In genomic region chr11:3796346-3796745, GRCh38 we compare ENCODE assay signal across 8 cellular contexts. TPM values are rescaled to one million over a fixed set of nuclear protein-coding genes. Genes with fewer than 3 reads are reported as not detected.
DNase-seq lines count a peak whose midpoint lies in the region; ATAC-seq and TF ChIP-seq lines count a peak whose summit lies in the region.

No MANE protein-coding gene starts in this region.

- H2AK5ac ChIP-seq in trophoblast cell (ENCODE audit: low read length), result no peak overlapping the region

- peak overlapping the region; percentile 99 for H3K4ac ChIP-seq in trophoblast cell (ENCODE audit: low read depth, low read length)

- no peak overlapping the region for H2BK120ac ChIP-seq in trophoblast cell (ENCODE audit: insufficient read depth, low read length, poor library complexity)

- H2AFZ ChIP-seq in PC-9 (no peak overlapping the region), trophoblast cell (ENCODE audit: insufficient read depth, low read length, poor library complexity) (no peak overlapping the region)

- intact Hi-C loops in PC-9 (cut with micrococcal nuclease; ENCODE audit: unreplicated experiment), result no loop called here

- peaks cover 17% of the 10 kb centered on the region for H3K4me1 ChIP-seq in PC-9 (replicated peaks; ENCODE audit: insufficient read depth)
- no peaks in the 10 kb centered on the region for H3K4me1 ChIP-seq in esophagus (ENCODE audit: control insufficient read depth in 2 of 2, insufficient read depth in 2 of 2, low read length in 1 of 2)
- peaks cover 0 to 2% of the 10 kb centered on the region in 2 experiments for H3K4me1 ChIP-seq in trophoblast cell (ENCODE audit: control insufficient read depth in 1 of 2, insufficient read depth in 2 of 2, low read length in 2 of 2)

- no peaks in the 10 kb centered on the region; the same call in 1 of the 2 replicates for H3F3A ChIP-seq in PC-9 (ENCODE audit: insufficient read depth, low read depth)

- peaks cover 29% of the 10 kb centered on the region for H4K20me1 ChIP-seq in PC-9 (ENCODE audit: insufficient read depth)

- BruUV-seq in PC-9 (replicated peaks; lab: Mats Ljungman, UMichigan), result no TSS peak

- H4K12ac ChIP-seq in trophoblast cell (ENCODE audit: low read depth, low read length), result no peak overlapping the region

- H3K27me3 ChIP-seq in GM06990 (replicated peaks; ENCODE audit: control insufficient read depth, insufficient read depth, low read length) (no peaks in the 10 kb centered on the region), PC-9 (ENCODE audit: insufficient read depth, low read depth) (no peaks in the 10 kb centered on the region), esophagus (ENCODE audit: control insufficient read depth in 1 of 2, insufficient read depth in 2 of 2, low read length in 2 of 2) (no peaks in the 10 kb centered on the region), trophoblast cell (ENCODE audit: insufficient read depth, low read length) (no peaks in the 10 kb centered on the region)

- ATAC-seq in HG03095 (IDR thresholded peaks at IDR 0.05; ENCODE audit: unreplicated experiment) (no peak), esophagus mucosa (no peak)

- no peak overlapping the region for H3K9ac ChIP-seq in trophoblast cell (ENCODE audit: low read length)

- no peaks in the 10 kb centered on the region for H3K9me3 ChIP-seq in PC-9 (ENCODE audit: insufficient read depth, low read depth)
- no peaks in the 10 kb centered on the region for H3K9me3 ChIP-seq in esophagus (ENCODE audit: control insufficient read depth in 2 of 2, insufficient read depth in 1 of 2, low read depth in 1 of 2, low read length in 1 of 2)
- H3K9me3 ChIP-seq in trophoblast cell (ENCODE audit: insufficient read depth, low read depth, low read length), result no peaks in the 10 kb centered on the region

- no peaks in the 10 kb centered on the region for H3K9me2 ChIP-seq in PC-9 (ENCODE audit: insufficient read depth)

- CTCF ChIA-PET in PC-9 (lab: Charles Lee), result interaction anchor here (0.6 kb wide), 1 partner anchor 59 kb away, joined by 3 read pairs; no protein-coding TSS in a partner anchor
- CTCF ChIA-PET in GM10248 (lab: Yijun Ruan, JAX), result interaction anchor here (1.5 to 3.0 kb wide), 4 partner anchors 11 to 276 kb away, joined by 7 to 13 read pairs (median 8); partner anchors contain the start of gene PGAP2

- H3K27ac ChIP-seq in PC-9, result no peak overlapping the region
- peak overlapping the region in 1 of 2 donors; percentile 62 for H3K27ac ChIP-seq in esophagus (ENCODE audit: low read depth in 2 of 2, low read length in 1 of 2)
- H3K27ac ChIP-seq in trophoblast cell (ENCODE audit: low read depth, low read length), result no peak overlapping the region

- H3K79me2 ChIP-seq in PC-9 (ENCODE audit: low read depth) (peaks cover 59% of the 10 kb centered on the region), trophoblast cell (ENCODE audit: control insufficient read depth, insufficient read depth, low read length, poor library complexity) (peaks cover 14% of the 10 kb centered on the region)

- TF ChIP-seq CTCF in GM06990 (IDR thresholded peaks at IDR 0.05; ENCODE audit: insufficient read depth, low read length, poor library complexity, severe bottlenecking), result no peak
- TF ChIP-seq CTCF in PC-9 (conservative IDR thresholded peaks at IDR 0.05), result no peak
- no peak for TF ChIP-seq CTCF in GM10248 (IDR thresholded peaks at IDR 0.05; ENCODE audit: control extremely low read depth, extremely low read depth, low read depth, missing control alignments)

- H3K4me2 ChIP-seq in PC-9, result peak overlapping the region; percentile 94
- H3K4me2 ChIP-seq in trophoblast cell (ENCODE audit: low read length), result peak overlapping the region; percentile 62

- H3K23ac ChIP-seq in trophoblast cell (ENCODE audit: low read length), result no peak overlapping the region

- no peak overlapping the region for H2BK5ac ChIP-seq in trophoblast cell (ENCODE audit: low read depth, low read length, poor library complexity)

- no peak overlapping the region for H4K91ac ChIP-seq in trophoblast cell (ENCODE audit: low read depth, low read length)

- H2BK12ac ChIP-seq in trophoblast cell (ENCODE audit: low read length), result no peak overlapping the region

- H3K18ac ChIP-seq in trophoblast cell (ENCODE audit: low read length), result no peak overlapping the region

- 8 to 9% methylated on average over 14 of the region's 14 CpGs for WGBS in esophagus, 2 donors
- no CpG with 5 or more reads among the region's 14 CpGs for WGBS in trophoblast cell (ENCODE audit: extremely low coverage, insufficient coverage, insufficient read length)

- peaks cover 10% of the 10 kb centered on the region for H3K79me1 ChIP-seq in trophoblast cell (ENCODE audit: low read length)

- no peak overlapping the region for H3K14ac ChIP-seq in trophoblast cell (ENCODE audit: low read length)

- DNase-seq in GM06990 (ENCODE audit: extremely low read depth, insufficient read length), result no peak
- DNase-seq in PC-9, result no peak
- no peak for DNase-seq in trophoblast cell
- no peak for DNase-seq in NCI-H2196 treated with DMSO at 0.1 percent for 48 hours (lab: John Stamatoyannopoulos, UW; ENCODE audit: unreplicated experiment)
- no peak for DNase-seq in GM10248 (ENCODE audit: extremely low spot score)

- no peaks in the 10 kb centered on the region for H3K36me3 ChIP-seq in GM06990 (ENCODE audit: control insufficient read depth, insufficient read depth, low read length)
- H3K36me3 ChIP-seq in PC-9 (ENCODE audit: low read depth), result peaks cover 6% of the 10 kb centered on the region; the same call in 1 of the 2 replicates
- peaks cover 3 to 12% of the 10 kb centered on the region in 2 donors for H3K36me3 ChIP-seq in esophagus (ENCODE audit: control insufficient read depth in 2 of 2, insufficient read depth in 2 of 2, low read length in 1 of 2)
- peaks cover 18 to 20% of the 10 kb centered on the region in 2 experiments for H3K36me3 ChIP-seq in trophoblast cell (ENCODE audit: control insufficient read depth in 1 of 2, insufficient read depth in 2 of 2, low read length in 2 of 2)

- H3K4me3 ChIP-seq in GM06990 (replicated peaks; ENCODE audit: low read depth, low read length), result peak overlapping the region; percentile 83
- H3K4me3 ChIP-seq in PC-9, result peak overlapping the region; percentile 86
- peak overlapping the region; percentile 74 to 95 for H3K4me3 ChIP-seq in esophagus (ENCODE audit: low read depth in 1 of 2, low read length in 2 of 2)
- no peak overlapping the region for H3K4me3 ChIP-seq in trophoblast cell (ENCODE audit: low read depth, low read length)

- POLR2A ChIA-PET in PC-9 (lab: Charles Lee; ENCODE audit: unreplicated experiment), result interaction anchor here (0.6 kb wide), 1 partner anchor 119 kb away, joined by 3 read pairs; no protein-coding TSS in a partner anchor
- POLR2A ChIA-PET in GM10248 (lab: Yijun Ruan, JAX), result no interaction called here

- no peak overlapping the region for H4K8ac ChIP-seq in trophoblast cell (ENCODE audit: low read depth, low read length)

RNA-seq across cellular contexts. Expression of gene NUP98, which starts 1.0 kb away (rescaled TPM):
- total RNA-seq in PC-9 (2021) (49.8 and 59.7 TPM in 2 replicates), esophagus mucosa (55.1 TPM)
- polyA plus RNA-seq in esophagus, result 10 to 100 TPM; 16.0 to 26.9 TPM
- polyA plus RNA-seq in trophoblast cell (2013), result 75.8 and 77.4 TPM in 2 replicates

RNA-seq across cellular contexts. Expression of gene PGAP2, which starts 12.0 kb away (rescaled TPM):
- total RNA-seq in PC-9 (2021) (37.7 and 39.5 TPM in 2 replicates), esophagus mucosa (31.8 TPM)
- 10 to 100 TPM; 34.0 to 36.9 TPM for polyA plus RNA-seq in esophagus
- polyA plus RNA-seq in trophoblast cell (2013), result 24.0 TPM in 2 replicates

RNA-seq across cellular contexts. Expression of gene RHOG, which starts 44.4 kb away (rescaled TPM):
- 31.0 and 36.1 TPM in 2 replicates for total RNA-seq in PC-9 (2021)
- 10 to 100 TPM; 48.0 to 79.0 TPM for polyA plus RNA-seq in esophagus
- 48.3 and 53.7 TPM in 2 replicates for polyA plus RNA-seq in trophoblast cell (2013)
- total RNA-seq in esophagus mucosa, result 59.7 TPM

RNA-seq across cellular contexts. Expression of gene STIM1, which starts 59.1 kb away (rescaled TPM):
- total RNA-seq in PC-9 (2021), result 26.8 and 28.3 TPM in 2 replicates
- 10 to 100 TPM; 29.5 to 42.7 TPM for polyA plus RNA-seq in esophagus
- polyA plus RNA-seq in trophoblast cell (2013), result 17.6 and 18.0 TPM in 2 replicates
- 85.1 TPM for total RNA-seq in esophagus mucosa
